Comparison of ENCODE assay signal across 8 cellular contexts in genomic region chr7:128135275-128136214, GRCh38.
DNase-seq lines count a peak whose midpoint lies in the region; ATAC-seq, FAIRE-seq and TF ChIP-seq lines count a peak whose summit lies in the region.

No MANE protein-coding gene starts in this region.

- no peak for FAIRE-seq in D721Med (lab: Jason Lieb, UNC)

- H3K9me3 ChIP-seq in HUES48 (ENCODE audit: control insufficient read depth, insufficient read depth, low read length): peaks cover 4% of the 10 kb centered on the region; the same call in 1 of the 2 replicates
- H3K9me3 ChIP-seq in SK-N-MC (ENCODE audit: low read depth, low read length): no peaks in the 10 kb centered on the region
- H3K9me3 ChIP-seq in left ventricle myocardium inferior (replicated peaks): peaks cover 6% of the 10 kb centered on the region
- no peaks in the 10 kb centered on the region for H3K9me3 ChIP-seq in aorta (ENCODE audit: control insufficient read depth, low read length)

- H3K4me1 Mint-ChIP-seq in activated naive CD8-positive, alpha-beta T cell treated with anti-CD3 and anti-CD28 coated beads for 36 hours: peaks cover 13% of the 10 kb centered on the region

- peaks cover 4% of the 10 kb centered on the region for H3K36me3 Mint-ChIP-seq in activated naive CD8-positive, alpha-beta T cell treated with anti-CD3 and anti-CD28 coated beads for 36 hours

- ATAC-seq in GM21423 (IDR thresholded peaks at IDR 0.05; ENCODE audit: unreplicated experiment): peak; percentile 95
- ATAC-seq in aorta (ENCODE audit: low FRiP score): peak; percentile 95

- H3K4me3 ChIP-seq in HUES48 (ENCODE audit: low read depth, low read length): peak overlapping the region; percentile 81
- H3K4me3 ChIP-seq in SK-N-MC: peak overlapping the region; percentile 79
- H3K4me3 ChIP-seq in left ventricle myocardium inferior: peak overlapping the region; percentile 73
- peak overlapping the region; percentile 29 to 38 for H3K4me3 ChIP-seq in aorta (ENCODE audit: low read length in 2 of 2)

- H3K27me3 ChIP-seq in HUES48 (ENCODE audit: control insufficient read depth, insufficient read depth, low read length) (peaks cover 72% of the 10 kb centered on the region), left ventricle myocardium inferior (ENCODE audit: low read depth) (peaks cover 91% of the 10 kb centered on the region), aorta (ENCODE audit: control insufficient read depth in 1 of 2, insufficient read depth in 2 of 2, low read length in 1 of 2) (peaks cover 0 to 2% of the 10 kb centered on the region in 2 donors)

- intact Hi-C loops in left ventricle myocardium inferior (cut with micrococcal nuclease) (loop anchor here (5.0 kb wide), 1 partner anchor 418 kb away; no protein-coding TSS in a partner anchor), aorta (cut with DNase I) (loop anchor here in 1 of 2 donors (1.0 kb wide), 1 partner anchor 74 kb away; no protein-coding TSS in a partner anchor)

- WGBS in aorta, 2 donors: 1% methylated on average over 60 to 62 of the region's 62 CpGs

- peak; percentile 61 for TF ChIP-seq CTCF in D721Med (IDR thresholded peaks at IDR 0.05; ENCODE audit: insufficient read depth, missing control alignments)
- peak; percentile 98 for TF ChIP-seq CTCF in left ventricle myocardium inferior (IDR thresholded peaks at IDR 0.05; ENCODE audit: borderline replicate concordance)

- H3K27ac Mint-ChIP-seq in activated naive CD8-positive, alpha-beta T cell treated with anti-CD3 and anti-CD28 coated beads for 36 hours: peak overlapping the region; percentile 56

- H3K36me3 ChIP-seq in HUES48 (ENCODE audit: control insufficient read depth, insufficient read depth, low read length): no peaks in the 10 kb centered on the region
- H3K36me3 ChIP-seq in SK-N-MC (ENCODE audit: insufficient read depth, low read length): no peaks in the 10 kb centered on the region
- no peaks in the 10 kb centered on the region for H3K36me3 ChIP-seq in left ventricle myocardium inferior
- no peaks in the 10 kb centered on the region for H3K36me3 ChIP-seq in aorta (ENCODE audit: control insufficient read depth in 1 of 2, insufficient read depth in 2 of 2, low read length in 1 of 2)

- peaks cover 6% of the 10 kb centered on the region for H3K9me3 Mint-ChIP-seq in activated naive CD8-positive, alpha-beta T cell treated with anti-CD3 and anti-CD28 coated beads for 36 hours

- H3K27ac ChIP-seq in HUES48 (ENCODE audit: low read depth, low read length) (no peak overlapping the region), SK-N-MC (no peak overlapping the region), left ventricle myocardium inferior (replicated peaks) (no peak overlapping the region), aorta (ENCODE audit: low read depth in 1 of 2, low read length in 2 of 2) (no peak overlapping the region)

- H3K27me3 Mint-ChIP-seq in activated naive CD8-positive, alpha-beta T cell treated with anti-CD3 and anti-CD28 coated beads for 36 hours: peaks cover 23% of the 10 kb centered on the region

- H3K4me1 ChIP-seq in HUES48 (ENCODE audit: control insufficient read depth, insufficient read depth, low read length): peaks cover 9% of the 10 kb centered on the region; the same call in 1 of the 2 replicates
- peaks cover 21% of the 10 kb centered on the region for H3K4me1 ChIP-seq in left ventricle myocardium inferior
- no peaks in the 10 kb centered on the region for H3K4me1 ChIP-seq in aorta (ENCODE audit: control insufficient read depth in 1 of 2, insufficient read depth in 2 of 2, low read length in 2 of 2)

- H3K9ac ChIP-seq in HUES48 (ENCODE audit: low read depth, low read length) (peak overlapping the region; percentile 45; the same call in 1 of the 2 replicates), SK-N-MC (ENCODE audit: insufficient read length) (peak overlapping the region; percentile 66)

- DNase-seq in D721Med (ENCODE audit: insufficient read length, low spot score) (peak; percentile 72), SK-N-MC (ENCODE audit: low read depth, low spot score) (peak; percentile 59), left ventricle myocardium inferior (peak; percentile 39), putamen (ENCODE audit: low spot score) (peak; percentile 36), aorta (peak; percentile 63 to 84)
- DNase-seq in activated naive CD8-positive, alpha-beta T cell treated with anti-CD3 and anti-CD28 coated beads for 36 hours: peak; percentile 80

- peak overlapping the region; percentile 71 for H3K4me3 Mint-ChIP-seq in activated naive CD8-positive, alpha-beta T cell treated with anti-CD3 and anti-CD28 coated beads for 36 hours
